In genomic region chr5:7926296-7926695, GRCh38 we compare ENCODE assay signal across 20 cellular contexts. TPM values are rescaled to one million over a fixed set of nuclear protein-coding genes. Genes with fewer than 3 reads are reported as not detected.
DNase-seq lines count a peak whose midpoint lies in the region; ATAC-seq and TF ChIP-seq lines count a peak whose summit lies in the region.
"Had no signal": no experiment of that assay in that cellular context is flagged by ENCODE, and none has a peak within 500 bp of the region (broad histone marks: within the 10 kb centered on the region; RNA-seq: fewer than 3 reads in every experiment).

No MANE protein-coding gene starts in this region.

- peak; percentile 42 to 75 for DNase-seq in cardiac muscle cell (ENCODE audit: low read depth in 1 of 2, low spot score in 1 of 2)
- no peak for DNase-seq in Right ventricle myocardium superior
- peak; percentile 59 for DNase-seq in adipocyte (ENCODE audit: low read depth)
- no peak for DNase-seq in foreskin keratinocyte
- DNase-seq in Right ventricle myocardium inferior (ENCODE audit: missing footprints), result no peak
- DNase-seq in activated naive CD4-positive, alpha-beta T cell (lab: John Stamatoyannopoulos, UW), result no peak
- no peak for DNase-seq in activated CD4-positive, alpha-beta T cell treated with anti-CD3 and anti-CD28 coated beads for 1 hour
- DNase-seq: 8988T; activated CD4-positive, CD25-positive, alpha-beta regulatory T cell treated with anti-CD3 and anti-CD28 coated beads, Interleukin-2, amount 50 U/mL, for 72 hours; activated naive CD8-positive, alpha-beta T cell treated with anti-CD3 and anti-CD28 coated beads for 36 hours; activated T-cell treated with anti-CD3 and anti-CD28 coated beads for 4 hours; erythroblast; NCI-H146; Peyer's patch; stimulated activated naive CD4-positive, alpha-beta T cell treated with Interleukin-2 at 50 U/mL for 16 hours; upper lobe of right lung had no signal

- intact Hi-C loops in Right ventricle myocardium superior (cut with DNase I) (no loop called here), Right ventricle myocardium inferior (cut with DNase I) (loop anchor here (10.0 kb wide), 1 partner anchor 1279 kb away; no protein-coding TSS in a partner anchor)

- ATAC-seq in Right ventricle myocardium superior (ENCODE audit: poor library complexity), result no peak
- peak; percentile 53 for ATAC-seq in foreskin keratinocyte
- ATAC-seq in HG03159 (IDR thresholded peaks at IDR 0.05; ENCODE audit: unreplicated experiment), result no peak
- ATAC-seq in Right ventricle myocardium inferior, result no peak

- no peaks in the 10 kb centered on the region for H3K36me3 ChIP-seq in cardiac muscle cell
- no peaks in the 10 kb centered on the region for H3K36me3 ChIP-seq in adipocyte (ENCODE audit: control insufficient read depth, insufficient read depth, low read length, severe bottlenecking)
- H3K36me3 ChIP-seq: HAP-1, neural progenitor cell, Peyer's patch, upper lobe of right lung had no signal

- H3K9ac ChIP-seq in adipocyte (ENCODE audit: low read length), result no peak overlapping the region
- H3K9ac ChIP-seq: neural progenitor cell had no signal

- no peak for TF ChIP-seq CTCF in cardiac muscle cell (IDR thresholded peaks at IDR 0.05; ENCODE audit: low read depth, low read length)
- no peak for TF ChIP-seq CTCF in foreskin keratinocyte (conservative IDR thresholded peaks at IDR 0.05)

- H3K9me3 ChIP-seq in cardiac muscle cell (ENCODE audit: low read depth) (no peaks in the 10 kb centered on the region), adipocyte (ENCODE audit: control insufficient read depth, low read length) (no peaks in the 10 kb centered on the region)
- H3K9me3 ChIP-seq: HAP-1, Peyer's patch, upper lobe of right lung had no signal

- H3K27ac ChIP-seq in cardiac muscle cell, result no peak overlapping the region
- no peak overlapping the region for H3K27ac ChIP-seq in foreskin keratinocyte
- H3K27ac ChIP-seq: coronary artery, neural progenitor cell, Peyer's patch, upper lobe of right lung had no signal

- no peak overlapping the region for H3K4me3 ChIP-seq in cardiac muscle cell
- no peak overlapping the region for H3K4me3 ChIP-seq in adipocyte (ENCODE audit: low read length)
- H3K4me3 ChIP-seq: coronary artery, HAP-1, neural progenitor cell, Peyer's patch, upper lobe of right lung had no signal

- H3K4me1 ChIP-seq in cardiac muscle cell (ENCODE audit: low read depth) (no peaks in the 10 kb centered on the region), adipocyte (ENCODE audit: control insufficient read depth, insufficient read depth, low read length) (peaks cover 5% of the 10 kb centered on the region), foreskin keratinocyte (no peaks in the 10 kb centered on the region)
- H3K4me1 ChIP-seq: HAP-1, neural progenitor cell, upper lobe of right lung had no signal

- H3K27me3 ChIP-seq in cardiac muscle cell (no peaks in the 10 kb centered on the region), adipocyte (replicated peaks; ENCODE audit: control insufficient read depth, insufficient read depth, low read length) (no peaks in the 10 kb centered on the region), foreskin keratinocyte (no peaks in the 10 kb centered on the region)
- H3K27me3 ChIP-seq: neural progenitor cell, Peyer's patch had no signal

RNA-seq across cellular contexts. Expression of gene MTRR, which starts 57.3 kb away (rescaled TPM):
- total RNA-seq in cardiac muscle cell (29.6 and 34.3 TPM in 2 replicates), Right ventricle myocardium superior (28.2 TPM), foreskin keratinocyte (38.1 and 40.0 TPM in 2 replicates), Right ventricle myocardium inferior (32.2 TPM)
- polyA plus RNA-seq in cardiac muscle cell (31.7 and 34.1 TPM in 2 replicates), foreskin keratinocyte (12.8 and 15.4 TPM in 2 replicates)

RNA-seq across cellular contexts. Expression of gene FASTKD3, which starts 57.5 kb away (rescaled TPM):
- 10.4 and 10.9 TPM in 2 replicates for total RNA-seq in cardiac muscle cell
- 10.4 and 11.0 TPM in 2 replicates for polyA plus RNA-seq in cardiac muscle cell
- total RNA-seq in Right ventricle myocardium superior, result 4.7 TPM
- total RNA-seq in foreskin keratinocyte, result 10.5 and 13.2 TPM in 2 replicates
- 9.0 and 10.9 TPM in 2 replicates for polyA plus RNA-seq in foreskin keratinocyte
- total RNA-seq in Right ventricle myocardium inferior, result 7.9 TPM

Comparison
In these comparisons a context has a peak if more than half of its experiments do, and no peak if none do; other contexts are left out.
1. DNase-seq: peak in cardiac muscle cell (2 of 2) and adipocyte (single experiment); none in Right ventricle myocardium superior (single experiment), foreskin keratinocyte (0 of 2), Right ventricle myocardium inferior (single experiment), activated naive CD4-positive, alpha-beta T cell (0 of 4) and activated CD4-positive, alpha-beta T cell treated with anti-CD3 and anti-CD28 coated beads for 1 hour (single experiment).